Comparison of ENCODE assay signal across 9 cellular contexts in the genomic region with DNA sequence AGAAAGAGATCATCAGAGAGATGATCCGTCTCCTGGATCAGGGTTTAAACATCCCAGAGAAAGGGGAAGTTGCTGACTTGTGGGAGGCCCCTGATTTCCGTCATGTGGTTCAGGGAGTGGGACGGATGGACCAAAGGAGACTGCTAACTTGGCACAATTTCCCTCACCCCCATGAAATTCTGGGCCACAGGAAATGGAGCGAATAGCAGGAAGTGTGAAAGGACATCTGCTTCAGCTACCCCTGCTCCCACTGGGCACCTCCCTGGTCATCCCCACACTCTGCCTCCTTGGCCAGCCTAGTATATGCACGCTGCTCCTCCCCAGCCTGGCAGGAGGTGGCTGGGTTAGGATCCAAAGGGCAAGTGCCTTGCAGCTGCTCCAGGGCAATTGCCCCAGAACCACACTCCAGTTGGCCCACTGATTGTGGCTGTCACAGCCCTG. TPM values are rescaled to one million over a fixed set of nuclear protein-coding genes. Genes with fewer than 3 reads are reported as not detected.
DNase-seq lines count a peak whose midpoint lies in the region; FAIRE-seq and TF ChIP-seq lines count a peak whose summit lies in the region.
"Had no signal": no experiment of that assay in that cellular context is flagged by ENCODE, and none has a peak within 500 bp of the region (broad histone marks: within the 10 kb centered on the region; RNA-seq: fewer than 3 reads in every experiment).

No MANE protein-coding gene starts in this region.

- TF ChIP-seq POLR2A in GM12892 (IDR thresholded peaks at IDR 0.05; ENCODE audit: low read depth, low read length) (no peak), sigmoid colon (IDR thresholded peaks at IDR 0.05) (no peak)

- peak overlapping the region in 2 of 4 donors; percentile 20 to 84 for H3K4me3 ChIP-seq in sigmoid colon

- H3K27me3 ChIP-seq in sigmoid colon, result no peaks in the 10 kb centered on the region

- WGBS in sigmoid colon, 2 donors, result 9 to 30% methylated on average over 5 of the region's 5 CpGs

- no peak for TF ChIP-seq EP300 in sigmoid colon (IDR thresholded peaks at IDR 0.05)

- TF ChIP-seq CTCF in sigmoid colon (IDR thresholded peaks at IDR 0.05), result no peak

- peaks cover 0 to 20% (median 14%) of the 10 kb centered on the region in 4 donors for H3K4me1 ChIP-seq in sigmoid colon

- DNase-seq in GM12892 (ENCODE audit: insufficient read length) (no peak), RKO (ENCODE audit: low spot score) (peak; percentile 25), globus pallidus (ENCODE audit: low spot score) (peak; percentile 64), sigmoid colon (peak; percentile 75), H4 (ENCODE audit: low spot score) (no peak), NCI-H748 treated with DMSO at 0.1 percent for 48 hours (lab: John Stamatoyannopoulos, UW) (no peak), NCI-H1092 (lab: John Stamatoyannopoulos, UW) (no peak)
- no peak for DNase-seq in effector CD4-positive, alpha-beta T cell

- H3K9me3 ChIP-seq in sigmoid colon, result no peaks in the 10 kb centered on the region

- intact Hi-C loops in sigmoid colon (cut with DNase I), result loop anchor here (2.0 to 5.0 kb wide), 4 partner anchors 19 to 176 kb away; partner anchors contain the start of genes MED11, MINK1 and VMO1

- FAIRE-seq in GM12892 (lab: Jason Lieb, UNC), result peak; percentile 36

- peak overlapping the region; percentile 21 to 90 (median 88) for H3K27ac ChIP-seq in sigmoid colon

- peaks cover 0 to 7% (median 5%) of the 10 kb centered on the region in 4 donors for H3K36me3 ChIP-seq in sigmoid colon

RNA-seq across cellular contexts. Expression of gene ARRB2, which starts 1.3 kb away (rescaled TPM):
- polyA plus RNA-seq in GM12892 (2012; ENCODE audit: missing spikeins), result 37.4 TPM
- 10 to 100 TPM; 22.1 to 35.7 (median 28.2) TPM for total RNA-seq in sigmoid colon
- polyA plus RNA-seq in sigmoid colon, result 10 to 100 TPM; 38.4 to 51.7 (median 39.3) TPM
- 2.4 and 4.1 TPM in 2 replicates for total RNA-seq in H4 (2014; rRNA removed; shearing (Covaris generic))

RNA-seq across cellular contexts. Expression of gene PELP1, which starts 7.8 kb away (rescaled TPM):
- 19.3 TPM for polyA plus RNA-seq in GM12892 (2012; ENCODE audit: missing spikeins)
- total RNA-seq in sigmoid colon, result 10 to 100 TPM; 20.0 to 37.7 (median 26.2) TPM
- polyA plus RNA-seq in sigmoid colon, result 10 to 100 TPM in 1 of 3 donors, 1 to 10 TPM in 2; 4.2 to 27.0 (median 9.9) TPM
- total RNA-seq in H4 (2014; rRNA removed; shearing (Covaris generic)), result 4.1 and 4.4 TPM in 2 replicates

RNA-seq across cellular contexts. Expression of gene MED11, which starts 19.5 kb away (rescaled TPM):
- polyA plus RNA-seq in GM12892 (2012; ENCODE audit: missing spikeins), result 27.9 TPM
- total RNA-seq in sigmoid colon, result 10 to 100 TPM; 31.1 to 43.6 (median 38.3) TPM
- polyA plus RNA-seq in sigmoid colon, result 10 to 100 TPM; 35.8 to 61.9 (median 47.4) TPM
- total RNA-seq in H4 (2014; rRNA removed; shearing (Covaris generic)), result 15.8 and 24.0 TPM in 2 replicates

RNA-seq across cellular contexts. Expression of gene ZMYND15, which starts 27.9 kb away (rescaled TPM):
- not detected for polyA plus RNA-seq in GM12892 (2012; ENCODE audit: missing spikeins)
- total RNA-seq in sigmoid colon, result under 1 TPM in 3 of 4 donors, not detected in 1; 0.36 to 0.55 (median 0.49) TPM
- 1 to 10 TPM in 2 of 3 donors, not detected in 1; 1.1 to 1.2 TPM for polyA plus RNA-seq in sigmoid colon
- total RNA-seq in H4 (2014; rRNA removed; shearing (Covaris generic)), result not detected in 2 replicates
- total RNA-seq: fibroblast of villous mesenchyme had no signal

RNA-seq across cellular contexts. Expression of gene CXCL16, which starts 28.0 kb away (rescaled TPM):
- polyA plus RNA-seq in GM12892 (2012; ENCODE audit: missing spikeins), result 2.1 TPM
- total RNA-seq in sigmoid colon, result 1 to 10 TPM; 4.6 to 6.8 (median 5.3) TPM
- 10 to 100 TPM; 21.6 to 32.8 (median 29.0) TPM for polyA plus RNA-seq in sigmoid colon
- total RNA-seq in H4 (2014; rRNA removed; shearing (Covaris generic)), result 1.5 and 7.3 TPM in 2 replicates

Comparison
In these comparisons a context has a peak if more than half of its experiments do, and no peak if none do; other contexts are left out.
1. DNase-seq: peak in RKO (single experiment), globus pallidus (single experiment) and sigmoid colon (single experiment); none in GM12892 (single experiment), H4 (single experiment), effector CD4-positive, alpha-beta T cell (single experiment), NCI-H748 treated with DMSO at 0.1 percent for 48 hours (single experiment) and NCI-H1092 (single experiment).